29 cellular contexts compared by ENCODE assay signal in the genomic region with DNA sequence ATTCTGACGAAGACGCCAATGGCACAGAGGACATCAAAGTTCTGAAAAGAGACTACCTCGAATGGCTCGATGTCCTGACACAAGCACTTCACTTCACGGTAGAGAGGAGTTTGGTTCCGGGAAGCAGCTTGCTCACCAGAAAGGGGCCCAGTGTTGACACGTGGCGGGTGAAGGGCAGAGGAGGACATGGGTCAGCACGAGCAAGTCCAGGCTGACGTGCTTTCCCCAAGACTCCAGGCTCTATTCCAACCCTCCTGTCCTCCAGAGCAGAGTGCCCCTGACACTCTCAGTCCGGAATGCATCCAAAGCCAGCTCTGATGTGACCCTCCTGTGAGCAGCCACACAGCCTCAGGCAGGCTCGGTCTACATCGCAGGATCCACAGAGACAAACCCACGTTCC.
DNase-seq lines count a peak whose midpoint lies in the region; ATAC-seq and TF ChIP-seq lines count a peak whose summit lies in the region.
"Had no signal": no experiment of that assay in that cellular context is flagged by ENCODE, and none has a peak within 500 bp of the region (broad histone marks: within the 10 kb centered on the region; RNA-seq: fewer than 3 reads in every experiment).

No MANE protein-coding gene starts in this region.

- no peaks in the 10 kb centered on the region for H3K9me3 ChIP-seq in heart left ventricle
- H3K9me3 ChIP-seq: body of pancreas, mucosa of descending colon, neutrophil had no signal

- peak overlapping the region in 2 of 3 experiments; percentile 24 to 45 for H3K27ac Mint-ChIP-seq in nephron
- H3K27ac Mint-ChIP-seq in stimulated activated naive B cell treated with anti-CD40 and anti-IgM and Interleukin-4, amounts not matched to agents 10 μg/mL and 1 μg/mL and 100 μg/mL, for 72 hours, result peak overlapping the region; percentile 44
- H3K27ac Mint-ChIP-seq: activated naive CD8-positive, alpha-beta T cell treated with anti-CD3 and anti-CD28 coated beads, Interleukin-2, amount 50 U/mL, for 24 hours; CD8-positive, alpha-beta memory T cell; endodermal cell; T-helper 2 cell treated with Interferon-gamma antibody and Interleukin-4, amounts not matched to agents 5 μg/mL and 100 μg/mL, for 36 hours had no signal

- peaks cover 3% of the 10 kb centered on the region for H3K27me3 Mint-ChIP-seq in nephron (ENCODE audit: low read depth)
- no peaks in the 10 kb centered on the region for H3K27me3 Mint-ChIP-seq in stimulated activated naive B cell treated with anti-CD40 and anti-IgM and Interleukin-4, amounts not matched to agents 10 μg/mL and 1 μg/mL and 100 μg/mL, for 72 hours
- H3K27me3 Mint-ChIP-seq: activated naive CD8-positive, alpha-beta T cell treated with anti-CD3 and anti-CD28 coated beads, Interleukin-2, amount 50 U/mL, for 24 hours; CD8-positive, alpha-beta memory T cell had no signal

- no peak overlapping the region for H3K4me3 ChIP-seq in heart left ventricle
- H3K4me3 ChIP-seq: body of pancreas, GM23248, mucosa of descending colon had no signal

- no peaks in the 10 kb centered on the region for H3K36me3 Mint-ChIP-seq in nephron (ENCODE audit: low read depth)
- peaks cover 30 to 55% of the 10 kb centered on the region in 2 donors for H3K36me3 Mint-ChIP-seq in stimulated activated naive B cell treated with anti-CD40 and anti-IgM and Interleukin-4, amounts not matched to agents 10 μg/mL and 1 μg/mL and 100 μg/mL, for 72 hours

- no peaks in the 10 kb centered on the region for H3K9me3 Mint-ChIP-seq in nephron
- no peaks in the 10 kb centered on the region for H3K9me3 Mint-ChIP-seq in stimulated activated naive B cell treated with anti-CD40 and anti-IgM and Interleukin-4, amounts not matched to agents 10 μg/mL and 1 μg/mL and 100 μg/mL, for 72 hours
- H3K9me3 Mint-ChIP-seq: activated naive CD8-positive, alpha-beta T cell treated with anti-CD3 and anti-CD28 coated beads, Interleukin-2, amount 50 U/mL, for 24 hours; CD8-positive, alpha-beta memory T cell; endodermal cell; T-helper 2 cell treated with Interferon-gamma antibody and Interleukin-4, amounts not matched to agents 5 μg/mL and 100 μg/mL, for 36 hours had no signal

- 52 to 66% (median 64%) methylated on average over 14 of the region's 14 CpGs for WGBS in heart left ventricle, 4 donors

- in situ Hi-C loops in GM13976 (cut with MboI; ENCODE audit: low sequenced_read_pairs, unreplicated experiment), result no loop called here

- no peak overlapping the region for H3K4me3 Mint-ChIP-seq in nephron
- no peak overlapping the region for H3K4me3 Mint-ChIP-seq in stimulated activated naive B cell treated with anti-CD40 and anti-IgM and Interleukin-4, amounts not matched to agents 10 μg/mL and 1 μg/mL and 100 μg/mL, for 72 hours
- H3K4me3 Mint-ChIP-seq: activated naive CD8-positive, alpha-beta T cell treated with anti-CD3 and anti-CD28 coated beads, Interleukin-2, amount 50 U/mL, for 24 hours; CD8-positive, alpha-beta memory T cell; endodermal cell; T-helper 2 cell treated with Interferon-gamma antibody and Interleukin-4, amounts not matched to agents 5 μg/mL and 100 μg/mL, for 36 hours had no signal

- peaks cover 0 to 10% (median 0%) of the 10 kb centered on the region in 9 donors for H3K36me3 ChIP-seq in heart left ventricle
- H3K36me3 ChIP-seq: neutrophil, WERI-Rb-1 had no signal

- intact Hi-C loops in heart left ventricle (cut with DNase I), result loop anchor here in 1 of 10 donors (5.0 kb wide), 1 partner anchor 36 kb away; no protein-coding TSS in a partner anchor

- ATAC-seq in heart left ventricle (peak; percentile 83 to 91 (median 90)), GM21515 (IDR thresholded peaks at IDR 0.05; ENCODE audit: unreplicated experiment) (no peak)
- ATAC-seq in stimulated activated naive B cell treated with anti-CD40 and anti-IgM and Interleukin-4, amounts not matched to agents 10 μg/mL and 1 μg/mL and 100 μg/mL, for 72 hours (replicated peaks), result no peak
- ATAC-seq: activated naive CD8-positive, alpha-beta T cell treated with anti-CD3 and anti-CD28 coated beads, Interleukin-2, amount 50 U/mL, for 24 hours; body of pancreas; left colon; mucosa of descending colon; SK-N-SH treated with all-trans-retinoic acid at 6 μM for 48 hours had no signal

- H3K4me1 ChIP-seq in heart left ventricle, result peaks cover 0 to 60% (median 24%) of the 10 kb centered on the region in 12 donors
- H3K4me1 ChIP-seq: body of pancreas had no signal

- TF ChIP-seq CTCF in heart left ventricle (IDR thresholded peaks at IDR 0.05), result no peak
- no peak for TF ChIP-seq CTCF in nephron (IDR thresholded peaks at IDR 0.05; ENCODE audit: unreplicated experiment in 3 of 3)
- no peak for TF ChIP-seq CTCF in GM13976 (IDR thresholded peaks at IDR 0.05; ENCODE audit: borderline replicate concordance, control extremely low read depth, extremely low read depth, insufficient read depth, missing control alignments)

- H3K4me1 Mint-ChIP-seq in nephron, result peaks cover 43% of the 10 kb centered on the region
- H3K4me1 Mint-ChIP-seq in stimulated activated naive B cell treated with anti-CD40 and anti-IgM and Interleukin-4, amounts not matched to agents 10 μg/mL and 1 μg/mL and 100 μg/mL, for 72 hours, result peaks cover 0 to 2% of the 10 kb centered on the region in 2 donors
- H3K4me1 Mint-ChIP-seq: activated naive CD8-positive, alpha-beta T cell treated with anti-CD3 and anti-CD28 coated beads, Interleukin-2, amount 50 U/mL, for 24 hours; CD8-positive, alpha-beta memory T cell had no signal

- H3K27me3 ChIP-seq in heart left ventricle, result no peaks in the 10 kb centered on the region
- H3K27me3 ChIP-seq: body of pancreas, neutrophil had no signal

- no peak for TF ChIP-seq POLR2A in heart left ventricle (IDR thresholded peaks at IDR 0.05)

- peak; percentile 15 for DNase-seq in EH (ENCODE audit: low read depth)
- DNase-seq in heart left ventricle, result peak in 4 of 5 donors; percentile 77 to 94 (median 80)
- DNase-seq in stimulated activated naive B cell treated with anti-CD40 and anti-IgM and Interleukin-4, amounts not matched to agents 10 μg/mL and 1 μg/mL and 100 μg/mL, for 72 hours, result no peak
- no peak for DNase-seq in activated naive CD4-positive, alpha-beta T cell treated with anti-CD3 and anti-CD28 coated beads, Interleukin-2, amount 50 U/mL, for 16 hours
- DNase-seq in effector CD4-positive, alpha-beta T cell, result no peak
- no peak for DNase-seq in GM13976 (ENCODE audit: low spot score)
- DNase-seq: activated CD4-positive, alpha-beta T cell treated with anti-CD3 and anti-CD28 coated beads, Interleukin-2, amount 50 U/mL, for 1 hour; activated CD8-positive, alpha-beta memory T cell treated with anti-CD3 and anti-CD28 coated beads, Interleukin-2, amount 50 U/mL, for 48 hours; activated effector memory CD4-positive, alpha-beta T cell treated with anti-CD3 and anti-CD28 coated beads, Interleukin-2, amount 50 U/mL, for 16 hours; activated naive CD8-positive, alpha-beta T cell treated with anti-CD3 and anti-CD28 coated beads, Interleukin-2, amount 50 U/mL, for 24 hours; AML-193; body of pancreas; CD8-positive, alpha-beta memory T cell; endodermal cell; GF-D8; GM23248; left colon; mucosa of descending colon; NCI-H1436 treated with DMSO at 0.1 percent for 48 hours; NCI-H526; RPMI8226; stimulated activated CD4-positive, alpha-beta T cell treated with anti-CD3 and anti-CD28 coated beads, Interleukin-15, amount 100 ng/mL, for 24 hours; WERI-Rb-1 had no signal

- H3K27ac ChIP-seq in heart left ventricle, result peak overlapping the region; percentile 64 to 95 (median 83)
- H3K27ac ChIP-seq: body of pancreas, GM23248, KMS-11, neutrophil, WERI-Rb-1 had no signal

Comparison
In these comparisons a context has a peak if more than half of its experiments do, and no peak if none do; other contexts are left out.
1. DNase-seq: peak in EH (single experiment) and heart left ventricle (4 of 5); none in stimulated activated naive B cell treated with anti-CD40 and anti-IgM and Interleukin-4, amounts not matched to agents 10 μg/mL and 1 μg/mL and 100 μg/mL, for 72 hours (single experiment), activated naive CD4-positive, alpha-beta T cell treated with anti-CD3 and anti-CD28 coated beads, Interleukin-2, amount 50 U/mL, for 16 hours (single experiment), effector CD4-positive, alpha-beta T cell (single experiment) and GM13976 (single experiment).
2. ATAC-seq: peak in heart left ventricle (4 of 4); none in stimulated activated naive B cell treated with anti-CD40 and anti-IgM and Interleukin-4, amounts not matched to agents 10 μg/mL and 1 μg/mL and 100 μg/mL, for 72 hours (0 of 2) and GM21515 (single experiment).